In the genomic region with DNA sequence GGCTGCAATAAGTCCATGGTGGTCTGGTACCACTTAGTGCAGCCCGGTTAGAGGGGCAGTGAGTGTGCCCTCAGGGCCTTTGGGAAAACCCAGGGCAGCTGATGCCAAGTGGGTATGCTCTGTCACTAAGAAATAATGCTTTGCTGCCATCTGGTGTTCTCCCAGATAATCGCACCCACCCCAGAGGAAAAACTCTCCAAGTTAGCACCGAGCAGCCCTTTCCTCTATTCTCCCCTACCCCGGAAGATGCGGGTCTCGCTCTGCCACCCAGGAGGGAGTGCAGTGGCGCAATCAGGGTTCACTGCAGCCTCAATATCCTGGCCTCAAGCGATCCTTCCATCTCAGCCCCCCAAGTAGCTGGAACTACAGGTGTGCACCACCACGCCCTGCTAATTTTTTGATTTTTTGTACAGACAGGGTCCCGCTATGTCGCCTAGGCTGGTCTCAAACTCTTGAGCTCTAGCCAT, we compare ENCODE assay signal across 1 cellular context.
TF ChIP-seq lines count a peak whose summit lies in the region.

No MANE protein-coding gene starts in this region.

TF ChIP-seq in GM12878, 131 proteins besides CTCF, POLR2A, EP300 and RAD21 (continued from another document):
- TF ChIP-seq MEF2A (IDR thresholded peaks at IDR 0.05; ENCODE audit: insufficient read depth, low read depth, low read length) = no peak
- TF ChIP-seq SIX5 (IDR thresholded peaks at IDR 0.05; ENCODE audit: low read depth, low read length, severe bottlenecking) = no peak
- no peak for TF ChIP-seq GABPA (IDR thresholded peaks at IDR 0.05; ENCODE audit: low read depth)
